In the genomic region with DNA sequence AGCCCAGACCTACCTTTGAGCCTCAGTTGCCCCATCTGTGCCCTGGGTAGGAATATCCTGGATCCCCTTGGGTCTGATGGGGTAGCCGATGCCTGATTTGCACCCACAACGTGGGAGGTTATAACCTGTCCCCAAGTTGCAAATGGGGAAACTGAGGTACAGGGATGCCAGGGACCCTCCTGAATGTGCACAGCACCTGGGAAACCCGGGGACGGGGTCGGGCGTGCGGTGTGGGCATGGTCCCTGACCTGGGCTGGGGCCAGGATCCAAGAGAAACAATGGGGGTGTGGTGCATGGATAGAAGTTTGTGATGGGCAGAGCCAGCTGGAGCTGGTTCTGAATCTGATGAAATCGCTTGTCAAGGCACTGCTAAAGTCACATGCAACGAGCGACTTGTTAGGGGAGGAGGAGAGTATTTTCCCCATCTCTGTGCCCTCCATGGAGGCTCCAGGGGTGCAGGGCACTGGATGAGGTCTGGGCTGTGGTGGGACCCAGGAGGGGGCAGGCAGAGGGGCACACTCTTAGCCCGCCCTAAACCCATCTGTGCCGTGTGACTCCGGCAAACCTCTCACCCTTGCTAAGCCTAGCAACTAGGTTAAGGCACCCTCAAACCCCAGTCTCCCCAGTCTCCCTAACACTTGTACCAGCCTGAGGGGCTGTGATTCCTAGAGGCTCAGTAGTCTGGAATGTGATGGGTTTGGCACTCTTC, we compare ENCODE assay signal across 1 cellular context.
TF ChIP-seq lines count a peak whose summit lies in the region.

No MANE protein-coding gene starts in this region.

TF ChIP-seq in A549, 52 proteins besides CTCF, POLR2A, EP300 and RAD21 (continued from another document):
- TF ChIP-seq JUNB (IDR thresholded peaks at IDR 0.05) (no peak), HOXB5 (CRISPR knock-in tag; IDR thresholded peaks at IDR 0.05) (no peak)
TF ChIP-seq in A549: peak in this region for 1.
